Comparison of ENCODE assay signal across 34 cellular contexts in genomic region chr12:53410951-53411350, GRCh38. TPM values are rescaled to one million over a fixed set of nuclear protein-coding genes. Genes with fewer than 3 reads are reported as not detected.
"Had no signal": no experiment of that assay in that cellular context is flagged by ENCODE, and none has a peak within 500 bp of the region (broad histone marks: within the 10 kb centered on the region; RNA-seq: fewer than 3 reads in every experiment).

No MANE protein-coding gene starts in this region.

- H3K4me3 ChIP-seq: colonic mucosa, esophagus squamous epithelium, left ventricle myocardium inferior, lung, skin epidermis, uterus had no signal

- H3K36me3 ChIP-seq: uterus had no signal

- H3K4me1 ChIP-seq: colonic mucosa had no signal

- H3K27me3 ChIP-seq: colonic mucosa, esophagus squamous epithelium, uterus had no signal

- H3K9me3 Mint-ChIP-seq: activated B cell treated with CpG ODN at 0.5 μM for 24 hours; mesothelial cell of epicardium; naive B cell; stimulated activated memory B cell treated with anti-CD40 and anti-IgM and Interleukin-4, amounts not matched to agents 10 μg/mL and 1 μg/mL and 100 μg/mL, for 72 hours; stimulated activated naive CD8-positive, alpha-beta T cell treated with anti-CD3 and anti-CD28 coated beads, Interleukin-15, amount 100 ng/mL, for 72 hours; T-helper 2 cell treated with Interferon-gamma antibody and Interleukin-4, amounts not matched to agents 5 μg/mL and 100 μg/mL, for 36 hours; type B pancreatic cell had no signal

- H3K27ac ChIP-seq: colonic mucosa, epithelial cell of prostate, esophagus squamous epithelium, parathyroid adenoma had no signal

- H3K4me3 Mint-ChIP-seq: activated B cell treated with CpG ODN at 0.5 μM for 24 hours; activated CD4-positive, alpha-beta T cell treated with anti-CD3 and anti-CD28 coated beads for 36 hours; activated CD8-positive, alpha-beta memory T cell treated with anti-CD3 and anti-CD28 coated beads, Interleukin-2, amount 10 ng/mL, durations not matched to agents 7 days and 5 days; activated CD8-positive, alpha-beta T cell treated with anti-CD3 and anti-CD28 coated beads, Interleukin-2, amount 10 ng/mL, durations not matched to agents 7 days and 5 days; mesothelial cell of epicardium; naive B cell; stimulated activated memory B cell treated with anti-CD40 and anti-IgM and Interleukin-4, amounts not matched to agents 10 μg/mL and 1 μg/mL and 100 μg/mL, for 72 hours; stimulated activated naive CD8-positive, alpha-beta T cell treated with anti-CD3 and anti-CD28 coated beads, Interleukin-15, amount 100 ng/mL, for 72 hours; T-helper 2 cell treated with Interferon-gamma antibody and Interleukin-4, amounts not matched to agents 5 μg/mL and 100 μg/mL, for 36 hours; type B pancreatic cell had no signal

- H3K27me3 Mint-ChIP-seq: activated B cell treated with CpG ODN at 0.5 μM for 24 hours; activated CD4-positive, alpha-beta T cell treated with anti-CD3 and anti-CD28 coated beads for 36 hours; activated CD8-positive, alpha-beta memory T cell treated with anti-CD3 and anti-CD28 coated beads, Interleukin-2, amount 10 ng/mL, durations not matched to agents 7 days and 5 days; naive B cell; stimulated activated memory B cell treated with anti-CD40 and anti-IgM and Interleukin-4, amounts not matched to agents 10 μg/mL and 1 μg/mL and 100 μg/mL, for 72 hours; stimulated activated naive CD8-positive, alpha-beta T cell treated with anti-CD3 and anti-CD28 coated beads, Interleukin-15, amount 100 ng/mL, for 72 hours; type B pancreatic cell had no signal

- H3K27ac Mint-ChIP-seq: activated CD4-positive, alpha-beta T cell treated with anti-CD3 and anti-CD28 coated beads for 36 hours; activated CD8-positive, alpha-beta memory T cell treated with anti-CD3 and anti-CD28 coated beads, Interleukin-2, amount 10 ng/mL, durations not matched to agents 7 days and 5 days; activated CD8-positive, alpha-beta T cell treated with anti-CD3 and anti-CD28 coated beads, Interleukin-2, amount 10 ng/mL, durations not matched to agents 7 days and 5 days; mesothelial cell of epicardium; type B pancreatic cell had no signal

- DNase-seq: activated B cell treated with CpG ODN at 0.5 μM for 24 hours; activated CD4-positive, alpha-beta T cell treated with anti-CD3 and anti-CD28 coated beads for 36 hours; activated CD8-positive, alpha-beta memory T cell treated with anti-CD3 and anti-CD28 coated beads, Interleukin-2, amount 10 ng/mL, durations not matched to agents 7 days and 5 days; activated CD8-positive, alpha-beta T cell treated with anti-CD3 and anti-CD28 coated beads, Interleukin-2, amount 10 ng/mL, durations not matched to agents 7 days and 5 days; activated effector memory CD4-positive, alpha-beta T cell treated with Interleukin-2 at 50 U/mL for 16 hours; activated naive CD4-positive, alpha-beta T cell treated with Interleukin-2 at 50 U/mL for 16 hours; anterior cingulate cortex; colonic mucosa; effector CD8-positive, alpha-beta T cell; esophagus squamous epithelium; foreskin melanocyte; left ventricle myocardium inferior; naive B cell; nucleus accumbens; right cardiac atrium; stimulated activated CD4-positive, alpha-beta T cell treated with anti-CD3 and anti-CD28 coated beads, Interleukin-1b, Interleukin-23, amount 100 ng/mL, for 48 hours; stimulated activated CD4-positive, alpha-beta T cell treated with anti-CD3 and anti-CD28 coated beads, Interleukin-4, amount 100 ng/mL, for 4 hours; stimulated activated CD8-positive, alpha-beta memory T cell treated with anti-CD3 and anti-CD28 coated beads, Interleukin-4, amount 100 ng/mL, for 48 hours; stimulated activated naive CD8-positive, alpha-beta T cell treated with anti-CD3 and anti-CD28 coated beads, Interleukin-15, amount 100 ng/mL, for 72 hours; substantia nigra; T-helper 1 cell; uterus had no signal

- ATAC-seq: activated CD4-positive, alpha-beta T cell treated with anti-CD3 and anti-CD28 coated beads for 36 hours; activated CD8-positive, alpha-beta memory T cell treated with anti-CD3 and anti-CD28 coated beads, Interleukin-2, amount 10 ng/mL, durations not matched to agents 7 days and 5 days; activated CD8-positive, alpha-beta T cell treated with anti-CD3 and anti-CD28 coated beads, Interleukin-2, amount 10 ng/mL, durations not matched to agents 7 days and 5 days; right cardiac atrium; stimulated activated memory B cell treated with anti-CD40 and anti-IgM and Interleukin-4, amounts not matched to agents 10 μg/mL and 1 μg/mL and 100 μg/mL, for 72 hours; stimulated activated naive CD8-positive, alpha-beta T cell treated with anti-CD3 and anti-CD28 coated beads, Interleukin-15, amount 100 ng/mL, for 72 hours had no signal

- H3K9me3 ChIP-seq: colonic mucosa, esophagus squamous epithelium, left ventricle myocardium inferior, uterus had no signal

RNA-seq across cellular contexts. Expression of gene AMHR2, which starts 12.7 kb away (rescaled TPM):
- total RNA-seq: activated B cell treated with CpG ODN at 0.5 μM for 24 hours; activated CD4-positive, alpha-beta T cell treated with anti-CD3 and anti-CD28 coated beads for 36 hours; activated CD8-positive, alpha-beta memory T cell treated with anti-CD3 and anti-CD28 coated beads, Interleukin-2, amount 10 ng/mL, durations not matched to agents 7 days and 5 days; activated CD8-positive, alpha-beta T cell treated with anti-CD3 and anti-CD28 coated beads, Interleukin-2, amount 10 ng/mL, durations not matched to agents 7 days and 5 days; bronchial epithelial cell; dermis microvascular lymphatic vessel endothelial cell; glomerular endothelial cell had no signal
- polyA plus RNA-seq: neural cell had no signal
